9 cellular contexts compared by ENCODE assay signal in genomic region chr2:42961385-42961800, GRCh38.
DNase-seq lines count a peak whose midpoint lies in the region; FAIRE-seq and TF ChIP-seq lines count a peak whose summit lies in the region.
"Had no signal": no experiment of that assay in that cellular context is flagged by ENCODE, and none has a peak within 500 bp of the region (broad histone marks: within the 10 kb centered on the region; RNA-seq: fewer than 3 reads in every experiment).

No MANE protein-coding gene starts in this region.

- no peaks in the 10 kb centered on the region for H3K79me2 ChIP-seq in endothelial cell of umbilical vein (ENCODE audit: control insufficient read depth, insufficient read depth, low read length)

- no peaks in the 10 kb centered on the region for H3K27me3 ChIP-seq in endothelial cell of umbilical vein (ENCODE audit: control insufficient read depth in 2 of 2, insufficient read depth in 2 of 2, low read length in 2 of 2)
- no peaks in the 10 kb centered on the region for H3K27me3 ChIP-seq in muscle layer of duodenum (ENCODE audit: low read depth, low read length)
- H3K27me3 ChIP-seq in tibial nerve: no peaks in the 10 kb centered on the region

- BruUV-seq in endothelial cell of umbilical vein (replicated peaks; lab: Mats Ljungman, UMichigan): no TSS peak

- dilution Hi-C loops in endothelial cell of umbilical vein (cut with MboI; ENCODE audit: extremely low pct_ligation_motif_present, low sequenced_read_pairs): no loop called here

- TF ChIP-seq POLR2A in endothelial cell of umbilical vein (IDR thresholded peaks at IDR 0.05; ENCODE audit: low read depth, low read length): no peak
- no peak for TF ChIP-seq POLR2A in tibial nerve (IDR thresholded peaks at IDR 0.05)

- H3K9me1 ChIP-seq in endothelial cell of umbilical vein (replicated peaks; ENCODE audit: control insufficient read depth, extremely low read depth, insufficient read depth, low read length): no peaks in the 10 kb centered on the region

- peak overlapping the region; percentile 64 for H2AFZ ChIP-seq in endothelial cell of umbilical vein (ENCODE audit: low read depth, low read length)

- peaks cover 24% of the 10 kb centered on the region for H3K4me1 ChIP-seq in endothelial cell of umbilical vein (ENCODE audit: control insufficient read depth, extremely low read depth, insufficient read depth, low read length)
- peaks cover 23 to 41% of the 10 kb centered on the region in 2 donors for H3K4me1 ChIP-seq in muscle layer of duodenum (ENCODE audit: control insufficient read depth in 1 of 2, insufficient read depth in 2 of 2, low read length in 2 of 2)
- H3K4me1 ChIP-seq in tibial nerve: peaks cover 0 to 88% (median 68%) of the 10 kb centered on the region in 4 donors

- H3K9me3 ChIP-seq in endothelial cell of umbilical vein (replicated peaks; ENCODE audit: control insufficient read depth, insufficient read depth, low read length) (no peaks in the 10 kb centered on the region), muscle layer of duodenum (ENCODE audit: control insufficient read depth in 1 of 2, low read length in 2 of 2) (no peaks in the 10 kb centered on the region), tibial nerve (no peaks in the 10 kb centered on the region)

- H3K4me3 ChIP-seq in endothelial cell of umbilical vein (replicated peaks in 1 of 3; ENCODE audit: insufficient read depth in 1 of 3, low read depth in 1 of 3, low read length in 3 of 3) (no peak overlapping the region), muscle layer of duodenum (ENCODE audit: low read depth in 1 of 2, low read length in 2 of 2) (peak overlapping the region in 1 of 2 donors; percentile 11), tibial nerve (no peak overlapping the region)

- no peak overlapping the region for H3K4me2 ChIP-seq in endothelial cell of umbilical vein (ENCODE audit: insufficient read depth, low read length)

- H3K36me3 ChIP-seq in endothelial cell of umbilical vein (ENCODE audit: control insufficient read depth in 2 of 2, extremely low read depth in 1 of 2, insufficient read depth in 2 of 2, low read length in 2 of 2) (no peaks in the 10 kb centered on the region), muscle layer of duodenum (ENCODE audit: control insufficient read depth in 1 of 2, insufficient read depth in 2 of 2, low read length in 2 of 2) (no peaks in the 10 kb centered on the region), tibial nerve (no peaks in the 10 kb centered on the region)

- TF ChIP-seq EP300 in tibial nerve (IDR thresholded peaks at IDR 0.05): peak in 1 of 2 donors; percentile 80

- H3K27ac ChIP-seq in endothelial cell of umbilical vein (ENCODE audit: insufficient read depth, low read depth, low read length) (peak overlapping the region; percentile 81), muscle layer of duodenum (ENCODE audit: low read length) (peak overlapping the region; percentile 56), tibial nerve (peak overlapping the region; percentile 73 to 93 (median 88))

- POLR2A ChIA-PET in endothelial cell of umbilical vein (lab: Charles Lee): no interaction called here

- DNase-seq in NOMO-1 treated with DMSO at 0.1 percent for 48 hours (lab: John Stamatoyannopoulos, UW; ENCODE audit: unreplicated experiment): peak; percentile 90
- DNase-seq in endothelial cell of umbilical vein (ENCODE audit: low read depth, low spot score): peak; percentile 95
- DNase-seq in tibial nerve (ENCODE audit: low spot score in 2 of 2): peak; percentile 52 to 69
- DNase-seq in OCI-M2 (lab: John Stamatoyannopoulos, UW; ENCODE audit: unreplicated experiment): no peak
- no peak for DNase-seq in NCI-H1694 (lab: John Stamatoyannopoulos, UW)
- no peak for DNase-seq in NCI-H82 (lab: John Stamatoyannopoulos, UW)
- DNase-seq in stimulated activated CD4-positive, alpha-beta T cell treated with anti-CD3 and anti-CD28 coated beads, Interleukin-4, amount 100 ng/mL, for 24 hours: no peak
- DNase-seq: T1000 had no signal

- 6 to 8% methylated on average over 14 of the region's 14 CpGs for WGBS in tibial nerve, 2 donors

- CTCF ChIA-PET in endothelial cell of umbilical vein (lab: Charles Lee): no interaction called here

- intact Hi-C loops in endothelial cell of umbilical vein (cut with micrococcal nuclease): loop anchor here (1.0 to 2.0 kb wide), 2 partner anchors 10 to 213 kb away; no protein-coding TSS in a partner anchor

- peak overlapping the region; percentile 51 for H3K9ac ChIP-seq in endothelial cell of umbilical vein (replicated peaks; ENCODE audit: extremely low read depth, insufficient read depth, low read length)

- TF ChIP-seq CTCF in endothelial cell of umbilical vein (IDR thresholded peaks at IDR 0.05; ENCODE audit: extremely low read depth in 1 of 2, insufficient read depth in 1 of 2, low read depth in 1 of 2, low read length in 2 of 2) (no peak), tibial nerve (IDR thresholded peaks at IDR 0.05) (no peak)

- H4K20me1 ChIP-seq in endothelial cell of umbilical vein (replicated peaks; ENCODE audit: control insufficient read depth, extremely low read depth, insufficient read depth, low read length): no peaks in the 10 kb centered on the region

- FAIRE-seq in endothelial cell of umbilical vein (lab: Jason Lieb, UNC): peak; percentile 95

TF ChIP-seq in endothelial cell of umbilical vein, 7 proteins besides CTCF, POLR2A, EP300 and RAD21:
- no peak for TF ChIP-seq MYC (IDR thresholded peaks at IDR 0.05; ENCODE audit: low read depth, low read length)
- peak; percentile 69 for TF ChIP-seq POLR2AphosphoS5 (IDR thresholded peaks at IDR 0.05; ENCODE audit: insufficient read depth, low read depth, low read length)
- TF ChIP-seq EZH2 (IDR thresholded peaks at IDR 0.05; ENCODE audit: borderline replicate concordance, low read depth, low read length, severe bottlenecking): no peak
- no peak for TF ChIP-seq FOS (IDR thresholded peaks at IDR 0.05; ENCODE audit: borderline replicate concordance, insufficient read depth, low read length)
- peak; percentile 64 for TF ChIP-seq JUN (IDR thresholded peaks at IDR 0.05; ENCODE audit: borderline replicate concordance, insufficient read depth, insufficient read length, low read depth)
- TF ChIP-seq, protein P1, sequence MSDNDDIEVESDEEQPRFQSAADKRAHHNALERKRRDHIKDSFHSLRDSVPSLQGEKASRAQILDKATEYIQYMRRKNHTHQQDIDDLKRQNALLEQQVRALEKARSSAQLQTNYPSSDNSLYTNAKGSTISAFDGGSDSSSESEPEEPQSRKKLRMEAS (IDR thresholded peaks at IDR 0.05; ENCODE audit: insufficient read depth, insufficient read length): peak; percentile 72
- TF ChIP-seq GATA2 (IDR thresholded peaks at IDR 0.05; ENCODE audit: insufficient read depth, insufficient read length, low read depth, low read length): no peak

Comparison
In these comparisons a context has a peak if more than half of its experiments do, and no peak if none do; other contexts are left out.
1. DNase-seq: peak in NOMO-1 treated with DMSO at 0.1 percent for 48 hours (single experiment), endothelial cell of umbilical vein (single experiment) and tibial nerve (2 of 2); none in OCI-M2 (single experiment), NCI-H1694 (single experiment), NCI-H82 (single experiment) and stimulated activated CD4-positive, alpha-beta T cell treated with anti-CD3 and anti-CD28 coated beads, Interleukin-4, amount 100 ng/mL, for 24 hours (single experiment).
2. Peak in every context shown above with its lines, with median percentiles within 50 percentile points of each other: H3K27ac ChIP-seq.